In genomic region chr18:9417081-9417841, GRCh38 we compare ENCODE assay signal across 8 cellular contexts. TPM values are rescaled to one million over a fixed set of nuclear protein-coding genes. Genes with fewer than 3 reads are reported as not detected.
DNase-seq lines count a peak whose midpoint lies in the region; ATAC-seq and TF ChIP-seq lines count a peak whose summit lies in the region.

No MANE protein-coding gene starts in this region.

- H3K36me3 Mint-ChIP-seq in Caco-2 (ENCODE audit: insufficient read depth, unreplicated experiment): no peaks in the 10 kb centered on the region

- peaks cover 10% of the 10 kb centered on the region for H3K4me1 ChIP-seq in RWPE2 (ENCODE audit: insufficient read depth, poor library complexity, severe bottlenecking)
- peaks cover 17% of the 10 kb centered on the region for H3K4me1 ChIP-seq in foreskin keratinocyte
- H3K4me1 ChIP-seq in Caco-2: no peaks in the 10 kb centered on the region

- CTCF ChIA-PET in Caco-2 (lab: Charles Lee): no interaction called here

- H3K27ac ChIP-seq in RWPE2 (ENCODE audit: poor library complexity, severe bottlenecking): no peak overlapping the region
- H3K27ac ChIP-seq in foreskin keratinocyte: peak overlapping the region; percentile 51

- no peak overlapping the region for H3K4me3 Mint-ChIP-seq in Caco-2 (ENCODE audit: unreplicated experiment)

- ATAC-seq in RWPE2 (ENCODE audit: low read depth) (peak; percentile 77), foreskin keratinocyte (peak; percentile 37)

- H3K36me3 ChIP-seq in RWPE2 (ENCODE audit: low read depth) (no peaks in the 10 kb centered on the region), Caco-2 (ENCODE audit: control insufficient read depth, insufficient read depth, low read length) (no peaks in the 10 kb centered on the region)

- no peaks in the 10 kb centered on the region for H3K9me3 Mint-ChIP-seq in Caco-2 (ENCODE audit: unreplicated experiment)

- no peak for TF ChIP-seq CTCF in RWPE2 (IDR thresholded peaks at IDR 0.05; ENCODE audit: poor library complexity, severe bottlenecking)
- no peak for TF ChIP-seq CTCF in foreskin keratinocyte (conservative IDR thresholded peaks at IDR 0.05)
- TF ChIP-seq CTCF in Caco-2 (IDR thresholded peaks at IDR 0.05; ENCODE audit: insufficient read depth in 1 of 2, low read depth in 1 of 2, low read length in 1 of 2, severe bottlenecking in 1 of 2, unreplicated experiment in 1 of 2): no peak

- no peaks in the 10 kb centered on the region for H3K4me1 Mint-ChIP-seq in Caco-2 (ENCODE audit: low read depth, unreplicated experiment)

- no TSS peak for BruUV-seq in Caco-2 (replicated peaks; lab: Mats Ljungman, UMichigan)

- intact Hi-C loops in Caco-2 (cut with micrococcal nuclease; ENCODE audit: unreplicated experiment): no loop called here

- no peak overlapping the region for H3K27ac Mint-ChIP-seq in Caco-2 (ENCODE audit: unreplicated experiment)

- no peaks in the 10 kb centered on the region for H3K27me3 Mint-ChIP-seq in Caco-2 (ENCODE audit: insufficient read depth, unreplicated experiment)

- H3K27me3 ChIP-seq in RWPE2 (ENCODE audit: insufficient read depth, poor library complexity, severe bottlenecking) (no peaks in the 10 kb centered on the region), foreskin keratinocyte (no peaks in the 10 kb centered on the region), Caco-2 (replicated peaks; ENCODE audit: control insufficient read depth, insufficient read depth, low read length) (no peaks in the 10 kb centered on the region)

- DNase-seq in Daoy (ENCODE audit: low read depth) (peak; percentile 49), RWPE2 (ENCODE audit: low spot score) (no peak), foreskin keratinocyte (peak in 1 of 2 donors; percentile 36), retina (peak; percentile 74), Caco-2 (no peak), DMS153 treated with DMSO at 0.1 percent for 48 hours (lab: John Stamatoyannopoulos, UW; ENCODE audit: unreplicated experiment) (no peak), NCI-H2029 treated with DMSO at 0.1 percent for 48 hours (lab: John Stamatoyannopoulos, UW) (no peak), UCSD-AML1 (lab: John Stamatoyannopoulos, UW; ENCODE audit: unreplicated experiment) (no peak)

- peaks cover 2% of the 10 kb centered on the region for H3K9me3 ChIP-seq in RWPE2 (ENCODE audit: severe bottlenecking)
- H3K9me3 ChIP-seq in Caco-2: no peaks in the 10 kb centered on the region

- H3K4me3 ChIP-seq in RWPE2 (ENCODE audit: severe bottlenecking) (no peak overlapping the region), Caco-2 (ENCODE audit: low read depth, low read length) (no peak overlapping the region)

- POLR2A ChIA-PET in Caco-2 (lab: Charles Lee): no interaction called here

RNA-seq across cellular contexts. Expression of gene RALBP1, which starts 58.1 kb away (rescaled TPM):
- 38.2 and 39.7 TPM in 2 replicates for total RNA-seq in Daoy (2014; rRNA removed; shearing (Covaris generic))
- total RNA-seq in foreskin keratinocyte (54.2 and 59.3 TPM in 2 replicates), Caco-2 (2022) (64.9 and 66.3 TPM in 2 replicates)
- polyA plus RNA-seq in foreskin keratinocyte: 30.3 and 33.8 TPM in 2 replicates

Comparison
In these comparisons a context has a peak if more than half of its experiments do, and no peak if none do; other contexts are left out.
1. DNase-seq: peak in Daoy (single experiment) and retina (single experiment); none in RWPE2 (single experiment), Caco-2 (0 of 2), DMS153 treated with DMSO at 0.1 percent for 48 hours (single experiment), NCI-H2029 treated with DMSO at 0.1 percent for 48 hours (single experiment) and UCSD-AML1 (single experiment).